ENCODE assay signal across 17 cellular contexts in the genomic region with DNA sequence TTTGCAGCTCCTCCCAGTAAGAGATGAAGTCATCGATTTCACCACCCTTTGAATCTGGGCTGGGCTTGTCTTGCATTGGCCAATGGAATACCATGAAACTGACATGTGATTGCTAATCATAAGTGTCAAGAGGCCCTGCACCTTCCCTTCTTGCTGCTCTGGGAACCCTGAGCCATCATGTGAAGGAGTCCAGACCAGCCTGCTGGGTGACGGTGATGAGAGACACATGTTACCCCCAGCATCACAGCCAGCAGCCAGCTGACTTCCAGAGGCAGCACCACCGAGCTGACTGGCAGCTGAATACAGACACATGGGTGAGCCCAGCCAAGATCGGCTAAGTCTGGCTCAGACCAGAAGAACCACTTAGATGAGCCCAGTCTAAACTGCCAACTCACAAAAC. TPM values are rescaled to one million over a fixed set of nuclear protein-coding genes. Genes with fewer than 3 reads are reported as not detected.
DNase-seq lines count a peak whose midpoint lies in the region; ATAC-seq and TF ChIP-seq lines count a peak whose summit lies in the region.
"Had no signal": no experiment of that assay in that cellular context is flagged by ENCODE, and none has a peak within 500 bp of the region (broad histone marks: within the 10 kb centered on the region; RNA-seq: fewer than 3 reads in every experiment).

No MANE protein-coding gene starts in this region.

- no peaks in the 10 kb centered on the region for H3K36me3 ChIP-seq in HEK293 (ENCODE audit: control insufficient read depth in 2 of 2, insufficient read depth in 1 of 2, low read length in 2 of 2)
- H3K36me3 ChIP-seq in RWPE2 (ENCODE audit: low read depth) = no peaks in the 10 kb centered on the region; the same call in 1 of the 2 replicates
- H3K36me3 ChIP-seq in spleen = no peaks in the 10 kb centered on the region
- H3K36me3 ChIP-seq: BLaER1, MG63, SJSA1 had no signal

- 77 to 87% (median 84%) methylated on average over 4 of the region's 4 CpGs for WGBS in spleen, 5 donors

- CTCF ChIA-PET in HEK293 (lab: Yijun Ruan, JAX) = interaction anchor here (0.6 kb wide), 1 partner anchor 53 kb away, joined by 3 read pairs; no protein-coding TSS in a partner anchor

- POLR2A ChIA-PET in HEK293 (lab: Yijun Ruan, JAX) = no interaction called here

- DNase-seq in RWPE2 (ENCODE audit: low spot score) (peak; percentile 32), epithelial cell of esophagus (ENCODE audit: low read depth) (peak; percentile 36), spleen (peak; percentile 41), SHP77 (lab: John Stamatoyannopoulos, UW) (no peak)
- DNase-seq: DMS 273 treated with DMSO at 0.1 percent for 48 hours, MG63, NCI-H1417, NCI-H2029 treated with DMSO at 0.1 percent for 48 hours, NCI-H2227 treated with DMSO at 0.1 percent for 48 hours, NCI-H526 treated with DMSO at 0.1 percent for 48 hours, RPMI8226 had no signal

- TF ChIP-seq POLR2A in spleen (IDR thresholded peaks at IDR 0.05) = no peak

- TF ChIP-seq CTCF in HEK293 (tag by site-specific recombination; IDR thresholded peaks at IDR 0.05) (no peak), RWPE2 (IDR thresholded peaks at IDR 0.05; ENCODE audit: poor library complexity, severe bottlenecking) (no peak), epithelial cell of esophagus (IDR thresholded peaks at IDR 0.05; ENCODE audit: insufficient read depth, low read depth, low read length, missing control alignments) (no peak), spleen (IDR thresholded peaks at IDR 0.05 in 8 of 11, conservative IDR thresholded peaks at IDR 0.05 in 3 of 11) (no peak)

- H3K27me3 ChIP-seq in RWPE2 (ENCODE audit: insufficient read depth, poor library complexity, severe bottlenecking) (no peaks in the 10 kb centered on the region), spleen (replicated peaks in 1 of 7) (peaks cover 0 to 19% (median 0%) of the 10 kb centered on the region in 7 donors)
- H3K27me3 ChIP-seq: BLaER1 had no signal

- ATAC-seq in RWPE2 (ENCODE audit: low read depth) (no peak), GM19328 (IDR thresholded peaks at IDR 0.05; ENCODE audit: unreplicated experiment) (no peak), GM21528 (IDR thresholded peaks at IDR 0.05; ENCODE audit: low FRiP score, unreplicated experiment) (no peak)

- no peaks in the 10 kb centered on the region for H3K9me3 ChIP-seq in HEK293 (ENCODE audit: control insufficient read depth, insufficient read depth, low read depth, low read length)
- peaks cover 3% of the 10 kb centered on the region for H3K9me3 ChIP-seq in RWPE2 (ENCODE audit: severe bottlenecking)
- peaks cover 0 to 22% (median 2%) of the 10 kb centered on the region in 8 donors for H3K9me3 ChIP-seq in spleen
- H3K9me3 ChIP-seq: SJSA1 had no signal

- H3K4me3 ChIP-seq in HEK293 (ENCODE audit: low read depth, low read length) = no peak overlapping the region
- no peak overlapping the region for H3K4me3 ChIP-seq in RWPE2 (ENCODE audit: severe bottlenecking)
- no peak overlapping the region for H3K4me3 ChIP-seq in epithelial cell of esophagus (ENCODE audit: low read length)
- no peak overlapping the region for H3K4me3 ChIP-seq in spleen
- H3K4me3 ChIP-seq: BLaER1, MG63, SJSA1 had no signal

- intact Hi-C loops in spleen (cut with DNase I; ENCODE audit: low total_unique reads) = no loop called here

- H3K27ac ChIP-seq in HEK293 (ENCODE audit: extremely low read depth, low read depth, low read length) = no peak overlapping the region
- no peak overlapping the region for H3K27ac ChIP-seq in RWPE2 (ENCODE audit: poor library complexity, severe bottlenecking)
- H3K27ac ChIP-seq in spleen = no peak overlapping the region
- H3K27ac ChIP-seq: BLaER1, KMS-11, SJSA1 had no signal

- H3K4me1 ChIP-seq in HEK293 (ENCODE audit: control insufficient read depth, insufficient read depth, low read length) (no peaks in the 10 kb centered on the region), RWPE2 (ENCODE audit: insufficient read depth, poor library complexity, severe bottlenecking) (no peaks in the 10 kb centered on the region), spleen (no peaks in the 10 kb centered on the region)
- H3K4me1 ChIP-seq: BLaER1 had no signal

TF ChIP-seq in HEK293, 187 proteins besides CTCF, POLR2A, EP300 and RAD21:
- TF ChIP-seq, protein P1, sequence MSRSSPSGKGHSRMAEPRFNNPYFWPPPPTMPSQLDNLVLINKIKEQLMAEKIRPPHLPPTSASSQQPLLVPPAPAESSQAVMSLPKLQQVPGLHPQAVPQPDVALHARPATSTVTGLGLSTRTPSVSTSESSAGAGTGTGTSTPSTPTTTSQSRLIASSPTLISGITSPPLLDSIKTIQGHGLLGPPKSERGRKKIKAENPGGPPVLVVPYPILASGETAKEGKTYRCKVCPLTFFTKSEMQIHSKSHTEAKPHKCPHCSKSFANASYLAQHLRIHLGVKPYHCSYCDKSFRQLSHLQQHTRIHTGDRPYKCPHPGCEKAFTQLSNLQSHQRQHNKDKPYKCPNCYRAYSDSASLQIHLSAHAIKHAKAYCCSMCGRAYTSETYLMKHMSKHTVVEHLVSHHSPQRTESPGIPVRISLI (tag by site-specific recombination; IDR thresholded peaks at IDR 0.05) = no peak
- peak; percentile 41 for TF ChIP-seq SETDB1 (IDR thresholded peaks at IDR 0.05; ENCODE audit: insufficient read length, low read length)
- peak; percentile 30; the same call in 1 of the 2 replicates for TF ChIP-seq TRIM28 (IDR thresholded peaks at IDR 0.05; ENCODE audit: borderline replicate concordance, low read length)

RNA-seq across cellular contexts. Expression of a gene that starts 43.5 kb away (rescaled TPM):
- total RNA-seq in spleen = not detected
- not detected for polyA plus RNA-seq in spleen

Comparison
In these comparisons a context has a peak if more than half of its experiments do, and no peak if none do; other contexts are left out.
1. DNase-seq: peak in RWPE2 (single experiment), epithelial cell of esophagus (single experiment) and spleen (single experiment); none in SHP77 (0 of 2).